Comparison of ENCODE assay signal across 24 cellular contexts in the genomic region with DNA sequence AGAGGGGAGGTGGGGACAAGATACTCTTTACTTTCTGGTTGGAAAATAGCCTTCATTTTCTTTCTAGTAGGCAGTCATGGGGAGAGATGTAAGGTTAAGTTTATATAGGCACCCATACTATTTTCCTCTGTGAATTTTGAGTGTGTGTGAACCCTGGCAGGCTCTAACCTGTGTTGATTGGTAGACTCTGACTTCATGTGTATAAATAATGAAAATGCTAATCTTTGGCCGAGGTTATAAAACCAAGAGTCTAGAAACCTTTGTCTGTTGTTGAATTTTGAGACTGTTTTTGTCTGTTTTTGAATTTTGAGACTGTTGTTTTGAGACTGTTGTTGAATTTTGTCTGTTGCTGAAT. TPM values are rescaled to one million over a fixed set of nuclear protein-coding genes. Genes with fewer than 3 reads are reported as not detected.
DNase-seq lines count a peak whose midpoint lies in the region; ATAC-seq and TF ChIP-seq lines count a peak whose summit lies in the region.
"Had no signal": no experiment of that assay in that cellular context is flagged by ENCODE, and none has a peak within 500 bp of the region (broad histone marks: within the 10 kb centered on the region; RNA-seq: fewer than 3 reads in every experiment).

No MANE protein-coding gene starts in this region.

- no peak overlapping the region for H3K4me3 ChIP-seq in left ventricle myocardium inferior
- H3K4me3 ChIP-seq in right cardiac atrium (ENCODE audit: low read length) = no peak overlapping the region
- H3K4me3 ChIP-seq in Loucy (ENCODE audit: low read length, poor library complexity, severe bottlenecking) = no peak overlapping the region
- H3K4me3 ChIP-seq: GM23338, lower lobe of right lung, SJSA1, skin epidermis, testis had no signal

- no peaks in the 10 kb centered on the region for H3K4me1 Mint-ChIP-seq in mesothelial cell of epicardium

- no peak for TF ChIP-seq CTCF in left ventricle myocardium inferior (IDR thresholded peaks at IDR 0.05; ENCODE audit: borderline replicate concordance)
- no peak for TF ChIP-seq CTCF in Loucy (conservative IDR thresholded peaks at IDR 0.05; ENCODE audit: low read length)
- TF ChIP-seq CTCF in mesothelial cell of epicardium (IDR thresholded peaks at IDR 0.05; ENCODE audit: unreplicated experiment) = no peak

- no peaks in the 10 kb centered on the region for H3K27me3 ChIP-seq in left ventricle myocardium inferior (ENCODE audit: low read depth)
- no peaks in the 10 kb centered on the region for H3K27me3 ChIP-seq in right cardiac atrium (ENCODE audit: control insufficient read depth, insufficient read depth)
- no peaks in the 10 kb centered on the region for H3K27me3 ChIP-seq in Loucy (ENCODE audit: insufficient read depth, low read length, poor library complexity, severe bottlenecking)
- H3K27me3 ChIP-seq: SJSA1, testis had no signal

- H3F3A ChIP-seq in Loucy (ENCODE audit: low read depth) = no peaks in the 10 kb centered on the region

- no peaks in the 10 kb centered on the region for H3K27me3 Mint-ChIP-seq in mesothelial cell of epicardium (ENCODE audit: low read depth)
- H3K27me3 Mint-ChIP-seq: CD8-positive, alpha-beta memory T cell had no signal

- H3K36me3 ChIP-seq in left ventricle myocardium inferior = no peaks in the 10 kb centered on the region
- no peaks in the 10 kb centered on the region for H3K36me3 ChIP-seq in Loucy (ENCODE audit: insufficient read depth, low read length)
- H3K36me3 ChIP-seq: lower lobe of right lung had no signal

- no peaks in the 10 kb centered on the region for H3K36me3 Mint-ChIP-seq in mesothelial cell of epicardium

- peak overlapping the region; percentile 21 for H3K4me2 ChIP-seq in Loucy (ENCODE audit: low read depth, low read length, poor library complexity, severe bottlenecking)
- H3K4me2 ChIP-seq: GM23338 had no signal

- H3K79me2 ChIP-seq in Loucy (ENCODE audit: insufficient read depth, low read length) = peaks cover 97% of the 10 kb centered on the region

- no peaks in the 10 kb centered on the region for H3K9me2 ChIP-seq in Loucy (replicated peaks; ENCODE audit: low read depth, low read length)

- H4K20me1 ChIP-seq in Loucy (ENCODE audit: insufficient read depth, low read length, poor library complexity, severe bottlenecking) = peaks cover 50% of the 10 kb centered on the region

- H3K27ac ChIP-seq in left ventricle myocardium inferior (replicated peaks) (peak overlapping the region; percentile 62), right cardiac atrium (ENCODE audit: low read length) (no peak overlapping the region)
- H3K27ac ChIP-seq: lower lobe of right lung, parathyroid adenoma, SJSA1, skin epidermis, testis, VCaP had no signal

- no peak overlapping the region for H3K4me3 Mint-ChIP-seq in mesothelial cell of epicardium
- H3K4me3 Mint-ChIP-seq: GM23338 had no signal

- H3K27ac Mint-ChIP-seq in mesothelial cell of epicardium = peak overlapping the region; percentile 11
- H3K27ac Mint-ChIP-seq: GM23338 had no signal

- H2AFZ ChIP-seq in Loucy (ENCODE audit: low read length) = no peak overlapping the region
- H2AFZ ChIP-seq: GM23338, parathyroid adenoma had no signal

- H3K9me3 ChIP-seq in left ventricle myocardium inferior (replicated peaks) (no peaks in the 10 kb centered on the region), right cardiac atrium (ENCODE audit: control insufficient read depth, low read length) (no peaks in the 10 kb centered on the region), Loucy (ENCODE audit: insufficient read depth, low read depth, low read length) (no peaks in the 10 kb centered on the region)
- H3K9me3 ChIP-seq: lower lobe of right lung, SJSA1, testis had no signal

- H3K9me3 Mint-ChIP-seq in mesothelial cell of epicardium = no peaks in the 10 kb centered on the region
- H3K9me3 Mint-ChIP-seq: CD8-positive, alpha-beta memory T cell; GM23338 had no signal

- H3K4me1 ChIP-seq in left ventricle myocardium inferior (peaks cover 65% of the 10 kb centered on the region), right cardiac atrium (ENCODE audit: control insufficient read depth, insufficient read depth, low read length) (peaks cover 2% of the 10 kb centered on the region), Loucy (ENCODE audit: insufficient read depth, low read length, poor library complexity, severe bottlenecking) (peaks cover 46% of the 10 kb centered on the region)
- H3K4me1 ChIP-seq: parathyroid adenoma had no signal

- no peak for DNase-seq in left ventricle myocardium inferior
- no peak for DNase-seq in right cardiac atrium
- DNase-seq in mesothelial cell of epicardium (ENCODE audit: low spot score in 2 of 2, unreplicated experiment in 2 of 2) = no peak
- DNase-seq in NCI-H774 (lab: John Stamatoyannopoulos, UW) = no peak
- DNase-seq in amniotic stem cell (lab: John Stamatoyannopoulos, UW) = no peak
- no peak for DNase-seq in stimulated activated CD4-positive, alpha-beta T cell treated with anti-CD3 and anti-CD28 coated beads, Interleukin-2, amount 100 ng/mL, for 24 hours
- DNase-seq in activated CD8-positive, alpha-beta memory T cell treated with anti-CD3 and anti-CD28 coated beads for 24 hours = no peak
- DNase-seq: activated CD4-positive, alpha-beta T cell treated with anti-CD3 and anti-CD28 coated beads, Interleukin-2, amount 50 U/mL, for 4 hours; activated naive CD4-positive, alpha-beta T cell treated with Interleukin-2 at 50 U/mL for 16 hours; activated T-cell treated with anti-CD3 and anti-CD28 coated beads for 4 hours; aorta; CD8-positive, alpha-beta memory T cell; DMS79; lower lobe of right lung; NCI-H1105 treated with DMSO at 0.1 percent for 48 hours; NCI-H2171; T-helper 2 cell; testis had no signal

- 54% methylated on average over 1 of the region's 1 CpG for WGBS in right cardiac atrium

- intact Hi-C loops in left ventricle myocardium inferior (cut with micrococcal nuclease) (no loop called here), right cardiac atrium (cut with DNase I) (no loop called here)

- ATAC-seq in right cardiac atrium = no peak
- ATAC-seq: GM23338 had no signal

- no peak overlapping the region for H3K9ac ChIP-seq in Loucy (ENCODE audit: low read depth, low read length, poor library complexity, severe bottlenecking)
- H3K9ac ChIP-seq: parathyroid adenoma had no signal

RNA-seq across cellular contexts. Expression of gene TRIM44, which starts 14.0 kb away (rescaled TPM):
- 42.3 TPM for total RNA-seq in left ventricle myocardium inferior
- 10 to 100 TPM; 38.7 to 54.2 (median 41.5) TPM for total RNA-seq in right cardiac atrium
- 8.7 TPM for polyA plus RNA-seq in right cardiac atrium
- 81.2 to 88.2 TPM (median 86.6 TPM) in 3 replicates for total RNA-seq in mesothelial cell of epicardium

RNA-seq across cellular contexts. Expression of gene FJX1, which starts 58.3 kb away (rescaled TPM):
- total RNA-seq in left ventricle myocardium inferior (0.88 TPM), right cardiac atrium (1 to 10 TPM in 3 of 4 donors, under 1 TPM in 1; 0.91 to 5.9 (median 1.5) TPM), mesothelial cell of epicardium (70.7 to 73.1 TPM (median 72.8 TPM) in 3 replicates)
- polyA plus RNA-seq in right cardiac atrium = 0.95 TPM
- polyA plus RNA-seq: CD8-positive, alpha-beta memory T cell had no signal

Comparison
In these comparisons a context has a peak if more than half of its experiments do, and no peak if none do; other contexts are left out.
1. RNA of gene FJX1, which starts 58.3 kb away (total RNA-seq): 70.7 to 73.1 TPM in mesothelial cell of epicardium; 0.91 to 5.9 TPM in right cardiac atrium and 0.88 TPM in left ventricle myocardium inferior (single experiment); every median in the first group is over 10 times any median in the second.